1 cellular context compared by ENCODE assay signal in the genomic region with DNA sequence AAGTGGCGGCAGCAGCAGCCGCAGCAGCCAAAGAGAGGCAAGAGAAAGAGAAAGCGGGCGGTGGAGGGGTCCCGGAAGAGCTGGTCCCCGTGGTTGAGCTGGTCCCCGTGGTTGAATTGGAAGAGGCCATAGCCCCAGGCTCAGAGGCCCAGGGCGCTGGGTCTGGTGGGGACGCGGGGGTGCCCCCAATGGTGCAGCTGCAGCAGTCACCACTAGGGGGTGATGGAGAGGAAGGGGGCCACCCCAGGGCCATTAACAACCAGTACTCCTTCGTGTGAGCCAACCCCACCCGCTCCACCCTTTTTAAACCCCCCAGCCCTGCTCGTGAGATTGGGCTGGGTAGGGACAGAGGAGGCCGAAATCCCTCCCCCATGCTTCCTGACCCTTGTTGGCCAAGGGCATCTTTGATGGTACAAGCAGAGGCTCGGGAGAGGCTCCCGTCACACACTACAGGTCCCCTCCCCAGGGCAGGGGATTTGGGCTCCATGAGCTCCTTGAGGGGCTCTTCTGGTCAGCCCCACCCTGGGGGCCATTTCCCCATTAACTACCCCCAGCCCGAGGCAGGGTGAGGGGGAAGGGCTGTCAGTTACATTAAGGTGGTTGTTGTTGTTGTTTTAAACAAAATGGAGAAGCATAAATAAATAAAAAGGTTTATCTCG.
TF ChIP-seq lines count a peak whose summit lies in the region.

No MANE protein-coding gene starts in this region.

TF ChIP-seq in GM12878, 131 proteins besides CTCF, POLR2A, EP300 and RAD21:
- TF ChIP-seq SMC3 (IDR thresholded peaks at IDR 0.05; ENCODE audit: borderline replicate concordance, low read length) (peak; percentile 62; the same call in 1 of the 2 replicates), BCL3 (IDR thresholded peaks at IDR 0.05; ENCODE audit: borderline replicate concordance, insufficient read depth, low read depth, low read length, poor library complexity, severe bottlenecking) (no peak), ZNF274 (IDR thresholded peaks at IDR 0.05; ENCODE audit: insufficient read depth, insufficient read length) (no peak), MTA2 (IDR thresholded peaks at IDR 0.05; ENCODE audit: low read depth) (no peak), YY1 (IDR thresholded peaks at IDR 0.05; ENCODE audit: low read depth, low read length) (peak; percentile 62), GATAD2B (conservative IDR thresholded peaks at IDR 0.05; ENCODE audit: low read depth) (0 out of 2 replicates have a peak, but pooled peaks have one; percentile 28), RUNX3 (IDR thresholded peaks at IDR 0.05; ENCODE audit: low read length) (0 out of 2 replicates have a peak, but pooled peaks have one; percentile 6), SMARCA5 (IDR thresholded peaks at IDR 0.05) (0 out of 2 replicates have a peak, but pooled peaks have one; percentile 48), ZNF217 (IDR thresholded peaks at IDR 0.05) (no peak)
- TF ChIP-seq, protein P1, sequence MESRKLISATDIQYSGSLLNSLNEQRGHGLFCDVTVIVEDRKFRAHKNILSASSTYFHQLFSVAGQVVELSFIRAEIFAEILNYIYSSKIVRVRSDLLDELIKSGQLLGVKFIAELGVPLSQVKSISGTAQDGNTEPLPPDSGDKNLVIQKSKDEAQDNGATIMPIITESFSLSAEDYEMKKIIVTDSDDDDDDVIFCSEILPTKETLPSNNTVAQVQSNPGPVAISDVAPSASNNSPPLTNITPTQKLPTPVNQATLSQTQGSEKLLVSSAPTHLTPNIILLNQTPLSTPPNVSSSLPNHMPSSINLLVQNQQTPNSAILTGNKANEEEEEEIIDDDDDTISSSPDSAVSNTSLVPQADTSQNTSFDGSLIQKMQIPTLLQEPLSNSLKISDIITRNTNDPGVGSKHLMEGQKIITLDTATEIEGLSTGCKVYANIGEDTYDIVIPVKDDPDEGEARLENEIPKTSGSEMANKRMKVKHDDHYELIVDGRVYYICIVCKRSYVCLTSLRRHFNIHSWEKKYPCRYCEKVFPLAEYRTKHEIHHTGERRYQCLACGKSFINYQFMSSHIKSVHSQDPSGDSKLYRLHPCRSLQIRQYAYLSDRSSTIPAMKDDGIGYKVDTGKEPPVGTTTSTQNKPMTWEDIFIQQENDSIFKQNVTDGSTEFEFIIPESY (IDR thresholded peaks at IDR 0.05) = peak; percentile 98
